ENCODE assay signal across 8 cellular contexts in genomic region chr5:176619203-176619568, GRCh38. TPM values are rescaled to one million over a fixed set of nuclear protein-coding genes. Genes with fewer than 3 reads are reported as not detected.
DNase-seq lines count a peak whose midpoint lies in the region; ATAC-seq, FAIRE-seq and TF ChIP-seq lines count a peak whose summit lies in the region.

No MANE protein-coding gene starts in this region.

- CTCF ChIA-PET in MCF 10A (lab: Yijun Ruan, JAX) (interaction anchor here (0.9 kb wide), 1 partner anchor 77 kb away, joined by 3 read pairs; no protein-coding TSS in a partner anchor), HepG2 (lab: Yijun Ruan, JAX; ENCODE audit: low intra/inter-chr PET ratio, low total read pairs) (no interaction called here)

- WGBS in HepG2 (ENCODE audit: low lambda C conversion rate) = 24% methylated on average over 17 of the region's 31 CpGs

- peak overlapping the region; percentile 3; the same call in 1 of the 2 replicates for H3K4me2 ChIP-seq in HepG2 (ENCODE audit: low read depth, low read length)

- TF ChIP-seq EP300 in HepG2 (IDR thresholded peaks at IDR 0.05; ENCODE audit: low read depth in 2 of 2, low read length in 2 of 2) (no peak), HepG2 (CRISPR knock-in tag; IDR thresholded peaks at IDR 0.05; ENCODE audit: borderline replicate concordance) (no peak)

- H3K9ac ChIP-seq in HUES6 (ENCODE audit: low read length) (no peak overlapping the region), HepG2 (ENCODE audit: insufficient read depth, low read depth, low read length) (no peak overlapping the region)

- intact Hi-C loops in MCF 10A (cut with micrococcal nuclease) (no loop called here), HepG2 (cut with micrococcal nuclease; ENCODE audit: unreplicated experiment) (no loop called here)

- FAIRE-seq in HepG2 (lab: Jason Lieb, UNC) = no peak

- no peaks in the 10 kb centered on the region for H3K36me3 Mint-ChIP-seq in MCF 10A (ENCODE audit: insufficient read depth, unreplicated experiment)

- in situ Hi-C loops in T47D (cut with HindIII; ENCODE audit: low pct_unique_long_range_greater_than_20kb, low sequenced_read_pairs) = no loop called here
- in situ Hi-C loops in HepG2 (cut with HindIII; ENCODE audit: extremely low pct_ligation_motif_present, low pct_unique_long_range_greater_than_20kb) = no loop called here

- H3K4me1 ChIP-seq in HUES6 (ENCODE audit: control insufficient read depth, insufficient read depth, low read length) = peaks cover 8% of the 10 kb centered on the region; the same call in 1 of the 2 replicates
- no peaks in the 10 kb centered on the region for H3K4me1 ChIP-seq in HepG2 (ENCODE audit: insufficient read depth, low read length)

- no peaks in the 10 kb centered on the region for H3K79me2 ChIP-seq in HepG2 (ENCODE audit: insufficient read depth, low read length)

- no TSS peak for BruUV-seq in MCF 10A (replicated peaks; lab: Mats Ljungman, UMichigan)
- no TSS peak for BruUV-seq in HepG2 (replicated peaks; lab: Mats Ljungman, UMichigan)

- H2AFZ ChIP-seq in HepG2 (ENCODE audit: low read length) = no peak overlapping the region

- TF ChIP-seq CTCF in MCF 10A (IDR thresholded peaks at IDR 0.05; ENCODE audit: unreplicated experiment) (no peak), HepG2 (CRISPR knock-in tag; IDR thresholded peaks at IDR 0.05) (peak; percentile 67)

- H3K4me1 Mint-ChIP-seq in MCF 10A (ENCODE audit: insufficient read depth, unreplicated experiment) = peaks cover 16% of the 10 kb centered on the region

- H3K27ac Mint-ChIP-seq in MCF 10A (ENCODE audit: low read depth, unreplicated experiment) = no peak overlapping the region

- ATAC-seq in HepG2 = peak; percentile 88

- H3K27me3 ChIP-seq in HUES6 (ENCODE audit: control insufficient read depth, insufficient read depth, low read length) = peaks cover 59% of the 10 kb centered on the region
- peaks cover 9 to 62% of the 10 kb centered on the region in 2 experiments for H3K27me3 ChIP-seq in HepG2 (ENCODE audit: control insufficient read depth in 1 of 2, insufficient read depth in 2 of 2, low read length in 2 of 2)

- TF ChIP-seq POLR2A in HepG2 (IDR thresholded peaks at IDR 0.05; ENCODE audit: insufficient read depth in 1 of 2, low read depth in 2 of 2, low read length in 2 of 2) = no peak

- no peak overlapping the region for H3K4me3 Mint-ChIP-seq in MCF 10A (ENCODE audit: unreplicated experiment)

- no peak overlapping the region for H3K27ac ChIP-seq in HUES6 (ENCODE audit: low read depth, low read length)
- no peak overlapping the region for H3K27ac ChIP-seq in HepG2 (ENCODE audit: extremely low read length, insufficient read depth, low read length)

- DNase-seq in T47D (ENCODE audit: low read depth in 1 of 2, low spot score in 1 of 2) (peak; percentile 60 to 86), MCF 10A (ENCODE audit: unreplicated experiment) (no peak), cerebellum (ENCODE audit: low spot score) (peak; percentile 97), HepG2 (ENCODE audit: low spot score) (peak; percentile 56), NCI-H1694 treated with DMSO at 0.1 percent for 48 hours (lab: John Stamatoyannopoulos, UW) (no peak)
- DNase-seq in activated CD4-positive, alpha-beta T cell treated with anti-CD3 and anti-CD28 coated beads for 4 hours = peak; percentile 68 to 79
- DNase-seq in stimulated activated CD8-positive, alpha-beta memory T cell treated with anti-CD3 and anti-CD28 coated beads, Interleukin-12 subunit alpha, Interleukin-12 subunit beta, amount 100 ng/mL, for 4 hours (ENCODE audit: low read depth) = peak; percentile 58

- POLR2A ChIA-PET in MCF 10A (lab: Yijun Ruan, JAX) (no interaction called here), HepG2 (lab: Yijun Ruan, JAX) (no interaction called here)

- H3K4me3 ChIP-seq in HUES6 (ENCODE audit: low read depth, low read length) (peak overlapping the region; percentile 53), HepG2 (replicated peaks in 1 of 3; ENCODE audit: insufficient read depth in 1 of 3, low read depth in 2 of 3, low read length in 3 of 3) (no peak overlapping the region; a peak in 1 of 6 replicates)

- H3K9me3 ChIP-seq in HUES6 (ENCODE audit: control insufficient read depth, insufficient read depth, low read depth, low read length) (no peaks in the 10 kb centered on the region), HepG2 (ENCODE audit: low read length) (no peaks in the 10 kb centered on the region)

- H3K9me3 Mint-ChIP-seq in MCF 10A (ENCODE audit: unreplicated experiment) = no peaks in the 10 kb centered on the region

- H3K36me3 ChIP-seq in HUES6 (ENCODE audit: control insufficient read depth, insufficient read depth, low read length) (no peaks in the 10 kb centered on the region), HepG2 (replicated peaks in 1 of 2; ENCODE audit: control insufficient read depth in 1 of 2, insufficient read depth in 2 of 2, low read length in 2 of 2) (no peaks in the 10 kb centered on the region)

- TF ChIP-seq RAD21 in HepG2 (CRISPR knock-in tag; IDR thresholded peaks at IDR 0.05) = 0 out of 2 replicates have a peak, but pooled peaks have one; percentile 53

- peaks cover 39% of the 10 kb centered on the region for H3K27me3 Mint-ChIP-seq in MCF 10A (ENCODE audit: insufficient read depth, unreplicated experiment)

- no peaks in the 10 kb centered on the region for H4K20me1 ChIP-seq in HepG2 (ENCODE audit: insufficient read depth, low read length)

RNA-seq across cellular contexts. Expression of gene GPRIN1, which starts 9.2 kb away (rescaled TPM):
- total RNA-seq in MCF 10A (2022) (3.0 and 3.7 TPM in 2 replicates), cerebellum (38.9 TPM), HepG2 (2016; rRNA removed; fragmentation: Illumina TruSeq; extraction: Trizol) (2.0 and 2.1 TPM in 2 replicates)
- 0.20 and 0.26 TPM in 2 replicates for total RNA-seq in HepG2 (2016; cell fraction: cytosol; rRNA removed; fragmentation: Illumina TruSeq; extraction: Trizol; ENCODE audit: low read depth)
- 1.6 and 2.0 TPM in 2 replicates for total RNA-seq in HepG2 (2016; cell fraction: insoluble cytoplasmic fraction; rRNA removed; fragmentation: Illumina TruSeq; extraction: Trizol)
- 0.71 and 0.79 TPM in 2 replicates for total RNA-seq in HepG2 (2016; cell fraction: membrane; rRNA removed; fragmentation: Illumina TruSeq; extraction: Trizol)
- 1.4 and 1.8 TPM in 2 replicates for total RNA-seq in HepG2 (2016; cell fraction: nucleus; rRNA removed; fragmentation: Illumina TruSeq; extraction: Trizol)
- polyA plus RNA-seq in HepG2 (2011; rRNA removed) = 0.32 and 0.56 TPM in 2 replicates
- 0.31 and 0.34 TPM in 2 replicates for polyA plus RNA-seq in HepG2 (2011; cell fraction: cytosol; rRNA removed)
- 0.50 and 0.62 TPM in 2 replicates for polyA plus RNA-seq in HepG2 (2011; cell fraction: nucleus; rRNA removed)
- polyA plus RNA-seq in HepG2 (2012) = 0.59 and 0.60 TPM in 2 replicates
- polyA plus RNA-seq in HepG2 (2016; cell fraction: cytosol; fragmentation: Illumina TruSeq; extraction: Trizol; ENCODE audit: low read depth) = 0.09 TPM in 2 replicates
- polyA plus RNA-seq in HepG2 (2016; cell fraction: insoluble cytoplasmic fraction; fragmentation: Illumina TruSeq; extraction: Trizol; ENCODE audit: low read depth) = 1.4 and 1.7 TPM in 2 replicates
- polyA plus RNA-seq in HepG2 (2016; cell fraction: membrane; fragmentation: Illumina TruSeq; extraction: Trizol; ENCODE audit: low read depth) = 0.34 and 0.43 TPM in 2 replicates
- 1.1 and 1.6 TPM in 2 replicates for polyA plus RNA-seq in HepG2 (2016; cell fraction: nucleus; fragmentation: Illumina TruSeq; extraction: Trizol; ENCODE audit: insufficient read depth, low read depth)
- polyA minus RNA-seq in HepG2 (2011; rRNA and poly(A)+ RNA removed; ENCODE audit: low replicate concordance) = 0.62 and 3.2 TPM in 2 replicates
- 0.70 and 0.99 TPM in 2 replicates for polyA minus RNA-seq in HepG2 (2011; cell fraction: cytosol; rRNA and poly(A)+ RNA removed)
- polyA minus RNA-seq in HepG2 (2011; cell fraction: nucleus; rRNA and poly(A)+ RNA removed) = 0.87 and 0.90 TPM in 2 replicates

RNA-seq across cellular contexts. Expression of gene SNCB, which starts 11.1 kb away (rescaled TPM):
- not detected in 2 replicates for total RNA-seq in MCF 10A (2022)
- total RNA-seq in cerebellum = 25.6 TPM
- not detected in 2 replicates for total RNA-seq in HepG2 (2016; rRNA removed; fragmentation: Illumina TruSeq; extraction: Trizol)
- total RNA-seq in HepG2 (2016; cell fraction: cytosol; rRNA removed; fragmentation: Illumina TruSeq; extraction: Trizol; ENCODE audit: low read depth) = not detected in 2 replicates
- total RNA-seq in HepG2 (2016; cell fraction: insoluble cytoplasmic fraction; rRNA removed; fragmentation: Illumina TruSeq; extraction: Trizol) = not detected in 2 replicates
- not detected in 2 replicates for total RNA-seq in HepG2 (2016; cell fraction: membrane; rRNA removed; fragmentation: Illumina TruSeq; extraction: Trizol)
- total RNA-seq in HepG2 (2016; cell fraction: nucleus; rRNA removed; fragmentation: Illumina TruSeq; extraction: Trizol) = not detected in 2 replicates
- polyA plus RNA-seq in HepG2 (2011; rRNA removed) = not detected in 2 replicates
- not detected in 2 replicates for polyA plus RNA-seq in HepG2 (2011; cell fraction: cytosol; rRNA removed)
- not detected in 2 replicates for polyA plus RNA-seq in HepG2 (2011; cell fraction: nucleus; rRNA removed)
- polyA plus RNA-seq in HepG2 (2012) = not detected in 2 replicates
- not detected in 2 replicates for polyA plus RNA-seq in HepG2 (2016; cell fraction: cytosol; fragmentation: Illumina TruSeq; extraction: Trizol; ENCODE audit: low read depth)
- not detected in 2 replicates for polyA plus RNA-seq in HepG2 (2016; cell fraction: insoluble cytoplasmic fraction; fragmentation: Illumina TruSeq; extraction: Trizol; ENCODE audit: low read depth)
- not detected in 2 replicates for polyA plus RNA-seq in HepG2 (2016; cell fraction: membrane; fragmentation: Illumina TruSeq; extraction: Trizol; ENCODE audit: low read depth)
- polyA plus RNA-seq in HepG2 (2016; cell fraction: nucleus; fragmentation: Illumina TruSeq; extraction: Trizol; ENCODE audit: insufficient read depth, low read depth) = not detected in 2 replicates
- polyA minus RNA-seq in HepG2 (2011; rRNA and poly(A)+ RNA removed; ENCODE audit: low replicate concordance) = not detected in 2 replicates
- polyA minus RNA-seq in HepG2 (2011; cell fraction: cytosol; rRNA and poly(A)+ RNA removed) = not detected in 2 replicates
- not detected in 2 replicates for polyA minus RNA-seq in HepG2 (2011; cell fraction: nucleus; rRNA and poly(A)+ RNA removed)

RNA-seq across cellular contexts. Expression of gene EIF4E1B, which starts 11.3 kb away (rescaled TPM):
- not detected in 2 replicates for total RNA-seq in MCF 10A (2022)
- 0.27 TPM for total RNA-seq in cerebellum
- not detected in 2 replicates for total RNA-seq in HepG2 (2016; rRNA removed; fragmentation: Illumina TruSeq; extraction: Trizol)
- not detected in 2 replicates for total RNA-seq in HepG2 (2016; cell fraction: cytosol; rRNA removed; fragmentation: Illumina TruSeq; extraction: Trizol; ENCODE audit: low read depth)
- total RNA-seq in HepG2 (2016; cell fraction: insoluble cytoplasmic fraction; rRNA removed; fragmentation: Illumina TruSeq; extraction: Trizol) = not detected in 2 replicates
- not detected in 2 replicates for total RNA-seq in HepG2 (2016; cell fraction: membrane; rRNA removed; fragmentation: Illumina TruSeq; extraction: Trizol)
- not detected in 2 replicates for total RNA-seq in HepG2 (2016; cell fraction: nucleus; rRNA removed; fragmentation: Illumina TruSeq; extraction: Trizol)
- polyA plus RNA-seq in HepG2 (2011; rRNA removed) = not detected in 2 replicates
- polyA plus RNA-seq in HepG2 (2011; cell fraction: cytosol; rRNA removed) = not detected in 2 replicates
- polyA plus RNA-seq in HepG2 (2011; cell fraction: nucleus; rRNA removed) = not detected in 2 replicates
- not detected in 2 replicates for polyA plus RNA-seq in HepG2 (2012)
- not detected in 2 replicates for polyA plus RNA-seq in HepG2 (2016; cell fraction: cytosol; fragmentation: Illumina TruSeq; extraction: Trizol; ENCODE audit: low read depth)
- not detected in 2 replicates for polyA plus RNA-seq in HepG2 (2016; cell fraction: insoluble cytoplasmic fraction; fragmentation: Illumina TruSeq; extraction: Trizol; ENCODE audit: low read depth)
- not detected in 2 replicates for polyA plus RNA-seq in HepG2 (2016; cell fraction: membrane; fragmentation: Illumina TruSeq; extraction: Trizol; ENCODE audit: low read depth)
- not detected in 2 replicates for polyA plus RNA-seq in HepG2 (2016; cell fraction: nucleus; fragmentation: Illumina TruSeq; extraction: Trizol; ENCODE audit: insufficient read depth, low read depth)
- 0.07 TPM in 1 of 2 replicates, not detected in the other for polyA minus RNA-seq in HepG2 (2011; rRNA and poly(A)+ RNA removed; ENCODE audit: low replicate concordance)
- not detected in 2 replicates for polyA minus RNA-seq in HepG2 (2011; cell fraction: cytosol; rRNA and poly(A)+ RNA removed)
- not detected in 2 replicates for polyA minus RNA-seq in HepG2 (2011; cell fraction: nucleus; rRNA and poly(A)+ RNA removed)

RNA-seq across cellular contexts. Expression of gene TSPAN17, which starts 28.1 kb away (rescaled TPM):
- 36.7 and 47.5 TPM in 2 replicates for total RNA-seq in MCF 10A (2022)
- 33.7 TPM for total RNA-seq in cerebellum
- 10.1 and 11.5 TPM in 2 replicates for total RNA-seq in HepG2 (2016; rRNA removed; fragmentation: Illumina TruSeq; extraction: Trizol)
- total RNA-seq in HepG2 (2016; cell fraction: cytosol; rRNA removed; fragmentation: Illumina TruSeq; extraction: Trizol; ENCODE audit: low read depth) = 14.4 and 15.0 TPM in 2 replicates
- total RNA-seq in HepG2 (2016; cell fraction: insoluble cytoplasmic fraction; rRNA removed; fragmentation: Illumina TruSeq; extraction: Trizol) = 9.9 and 11.9 TPM in 2 replicates
- 28.4 and 30.1 TPM in 2 replicates for total RNA-seq in HepG2 (2016; cell fraction: membrane; rRNA removed; fragmentation: Illumina TruSeq; extraction: Trizol)
- 6.7 and 8.6 TPM in 2 replicates for total RNA-seq in HepG2 (2016; cell fraction: nucleus; rRNA removed; fragmentation: Illumina TruSeq; extraction: Trizol)
- 15.0 and 20.0 TPM in 2 replicates for polyA plus RNA-seq in HepG2 (2011; rRNA removed)
- polyA plus RNA-seq in HepG2 (2011; cell fraction: cytosol; rRNA removed) = 14.6 and 15.9 TPM in 2 replicates
- polyA plus RNA-seq in HepG2 (2011; cell fraction: nucleus; rRNA removed) = 34.5 and 40.1 TPM in 2 replicates
- polyA plus RNA-seq in HepG2 (2012) = 7.5 and 9.2 TPM in 2 replicates
- polyA plus RNA-seq in HepG2 (2016; cell fraction: cytosol; fragmentation: Illumina TruSeq; extraction: Trizol; ENCODE audit: low read depth) = 20.7 and 22.9 TPM in 2 replicates
- 11.8 and 14.9 TPM in 2 replicates for polyA plus RNA-seq in HepG2 (2016; cell fraction: insoluble cytoplasmic fraction; fragmentation: Illumina TruSeq; extraction: Trizol; ENCODE audit: low read depth)
- 32.1 and 34.7 TPM in 2 replicates for polyA plus RNA-seq in HepG2 (2016; cell fraction: membrane; fragmentation: Illumina TruSeq; extraction: Trizol; ENCODE audit: low read depth)
- 17.6 and 18.4 TPM in 2 replicates for polyA plus RNA-seq in HepG2 (2016; cell fraction: nucleus; fragmentation: Illumina TruSeq; extraction: Trizol; ENCODE audit: insufficient read depth, low read depth)
- 26.2 and 35.2 TPM in 2 replicates for polyA minus RNA-seq in HepG2 (2011; rRNA and poly(A)+ RNA removed; ENCODE audit: low replicate concordance)
- 9.8 and 12.6 TPM in 2 replicates for polyA minus RNA-seq in HepG2 (2011; cell fraction: cytosol; rRNA and poly(A)+ RNA removed)
- 6.7 and 8.6 TPM in 2 replicates for polyA minus RNA-seq in HepG2 (2011; cell fraction: nucleus; rRNA and poly(A)+ RNA removed)

Comparison
In these comparisons a context has a peak if more than half of its experiments do, and no peak if none do; other contexts are left out.
1. DNase-seq: peak in T47D (2 of 2), activated CD4-positive, alpha-beta T cell treated with anti-CD3 and anti-CD28 coated beads for 4 hours (2 of 2), cerebellum (single experiment), HepG2 (single experiment) and stimulated activated CD8-positive, alpha-beta memory T cell treated with anti-CD3 and anti-CD28 coated beads, Interleukin-12 subunit alpha, Interleukin-12 subunit beta, amount 100 ng/mL, for 4 hours (single experiment); none in MCF 10A (single experiment) and NCI-H1694 treated with DMSO at 0.1 percent for 48 hours (single experiment).
2. RNA of gene SNCB, which starts 11.1 kb away (total RNA-seq): 25.6 TPM in cerebellum (single experiment); not detected in MCF 10A and not detected in HepG2; every median in the first group is over 10 times any median in the second.